In the genomic region with DNA sequence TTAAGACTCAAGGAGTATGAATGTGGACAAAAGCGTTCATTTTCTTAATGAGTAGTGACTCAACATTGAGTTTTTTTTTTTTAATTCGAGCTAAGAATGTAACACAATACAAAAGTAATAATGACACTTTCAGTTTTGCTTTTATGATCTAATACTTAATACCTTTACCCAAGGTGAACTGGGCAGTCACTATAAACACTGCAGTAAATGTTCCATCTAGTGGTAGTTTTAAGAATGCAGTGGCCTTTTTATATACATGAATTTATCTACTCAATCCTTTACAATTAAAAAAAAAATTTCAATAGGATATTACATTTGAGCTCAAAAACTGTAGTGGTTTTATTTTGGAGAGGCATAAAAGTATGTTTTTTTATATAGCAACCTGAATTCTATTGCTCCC, we compare ENCODE assay signal across 8 cellular contexts. TPM values are rescaled to one million over a fixed set of nuclear protein-coding genes. Genes with fewer than 3 reads are reported as not detected.
DNase-seq lines count a peak whose midpoint lies in the region; ATAC-seq and TF ChIP-seq lines count a peak whose summit lies in the region.

No MANE protein-coding gene starts in this region.

- H3K4me3 Mint-ChIP-seq in stimulated activated naive B cell treated with anti-CD40 and anti-IgM and Interleukin-4, amounts not matched to agents 10 μg/mL and 1 μg/mL and 100 μg/mL, for 72 hours: no peak overlapping the region

- intact Hi-C loops in esophagus squamous epithelium (cut with DNase I): loop anchor here (5.0 kb wide), 1 partner anchor 102 kb away; no protein-coding TSS in a partner anchor

- H3K4me1 ChIP-seq in Peyer's patch (peaks cover 0 to 21% (median 0%) of the 10 kb centered on the region in 4 donors), esophagus squamous epithelium (peaks cover 0 to 22% (median 4%) of the 10 kb centered on the region in 3 donors)

- no peaks in the 10 kb centered on the region for H3K9me3 Mint-ChIP-seq in stimulated activated naive B cell treated with anti-CD40 and anti-IgM and Interleukin-4, amounts not matched to agents 10 μg/mL and 1 μg/mL and 100 μg/mL, for 72 hours

- peaks cover 0 to 1% of the 10 kb centered on the region in 2 donors for H3K4me1 Mint-ChIP-seq in stimulated activated naive B cell treated with anti-CD40 and anti-IgM and Interleukin-4, amounts not matched to agents 10 μg/mL and 1 μg/mL and 100 μg/mL, for 72 hours

- peak; percentile 80 for ATAC-seq in GM21529 (IDR thresholded peaks at IDR 0.05; ENCODE audit: unreplicated experiment)
- peak; percentile 52 to 63 for ATAC-seq in stimulated activated naive B cell treated with anti-CD40 and anti-IgM and Interleukin-4, amounts not matched to agents 10 μg/mL and 1 μg/mL and 100 μg/mL, for 72 hours (replicated peaks)

- H3K27ac ChIP-seq in Peyer's patch (peak overlapping the region in 1 of 4 donors; percentile 39), esophagus squamous epithelium (peak overlapping the region in 2 of 4 donors; percentile 38 to 57)

- TF ChIP-seq CTCF in Peyer's patch (IDR thresholded peaks at IDR 0.05): peak; percentile 56 to 84 (median 71)
- TF ChIP-seq CTCF in esophagus squamous epithelium (IDR thresholded peaks at IDR 0.05): peak in 5 of 6 experiments; percentile 65 to 84 (median 78)

- H3K4me3 ChIP-seq in Peyer's patch: no peak overlapping the region
- H3K4me3 ChIP-seq in esophagus squamous epithelium: no peak overlapping the region

- WGBS in esophagus squamous epithelium, 2 donors: 11 to 36% methylated on average over 2 of the region's 2 CpGs

- H3K27ac Mint-ChIP-seq in stimulated activated naive B cell treated with anti-CD40 and anti-IgM and Interleukin-4, amounts not matched to agents 10 μg/mL and 1 μg/mL and 100 μg/mL, for 72 hours: no peak overlapping the region

- H3K9me3 ChIP-seq in Peyer's patch (no peaks in the 10 kb centered on the region), esophagus squamous epithelium (no peaks in the 10 kb centered on the region)

- no peaks in the 10 kb centered on the region for H3K36me3 Mint-ChIP-seq in stimulated activated naive B cell treated with anti-CD40 and anti-IgM and Interleukin-4, amounts not matched to agents 10 μg/mL and 1 μg/mL and 100 μg/mL, for 72 hours

- H3K27me3 ChIP-seq in Peyer's patch: no peaks in the 10 kb centered on the region
- no peaks in the 10 kb centered on the region for H3K27me3 ChIP-seq in esophagus squamous epithelium

- no peak for TF ChIP-seq POLR2A in Peyer's patch (IDR thresholded peaks at IDR 0.05)
- TF ChIP-seq POLR2A in esophagus squamous epithelium (IDR thresholded peaks at IDR 0.05): no peak

- peaks cover 0 to 5% (median 0%) of the 10 kb centered on the region in 3 donors for H3K36me3 ChIP-seq in Peyer's patch
- peaks cover 0 to 9% (median 0%) of the 10 kb centered on the region in 3 donors for H3K36me3 ChIP-seq in esophagus squamous epithelium

- H3K27me3 Mint-ChIP-seq in stimulated activated naive B cell treated with anti-CD40 and anti-IgM and Interleukin-4, amounts not matched to agents 10 μg/mL and 1 μg/mL and 100 μg/mL, for 72 hours: no peaks in the 10 kb centered on the region

- DNase-seq in ELR (ENCODE audit: low read depth) (peak; percentile 37), Peyer's patch (no peak), esophagus squamous epithelium (lab: John Stamatoyannopoulos, UW) (no peak), middle frontal gyrus (ENCODE audit: extremely low spot score, low spot score) (no peak), GDM1 (lab: John Stamatoyannopoulos, UW) (no peak), NCI-H1930 (lab: John Stamatoyannopoulos, UW) (no peak)
- DNase-seq in stimulated activated naive B cell treated with anti-CD40 and anti-IgM and Interleukin-4, amounts not matched to agents 10 μg/mL and 1 μg/mL and 100 μg/mL, for 72 hours: no peak

RNA-seq across cellular contexts. Expression of a gene that starts 33.9 kb away (rescaled TPM):
- 10 to 100 TPM; 26.4 to 56.0 (median 32.5) TPM for total RNA-seq in Peyer's patch
- total RNA-seq in esophagus squamous epithelium: 10 to 100 TPM in 2 of 4 donors, 1 to 10 TPM in 2; 5.4 to 20.6 (median 12.8) TPM
